29 cellular contexts compared by ENCODE assay signal in the genomic region with DNA sequence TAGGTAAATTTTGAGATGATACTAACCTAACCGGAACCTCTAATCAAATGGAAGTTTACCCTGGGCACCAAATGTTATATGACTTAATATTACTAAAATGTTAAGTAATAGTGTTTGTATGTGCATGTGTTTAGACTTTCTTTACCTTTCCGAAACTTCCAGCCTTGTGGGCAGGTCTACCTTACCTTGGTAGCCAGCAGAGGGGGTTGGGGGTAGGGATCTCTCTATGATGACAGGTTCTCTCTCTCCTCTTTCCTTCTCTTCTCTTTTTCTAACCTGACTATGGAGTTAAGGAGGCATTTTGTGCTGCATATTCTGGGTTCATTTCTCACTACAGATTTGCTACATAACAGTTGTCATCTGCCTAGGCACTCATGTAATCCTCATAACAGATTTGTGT.
"Had no signal": no experiment of that assay in that cellular context is flagged by ENCODE, and none has a peak within 500 bp of the region (broad histone marks: within the 10 kb centered on the region; RNA-seq: fewer than 3 reads in every experiment).

No MANE protein-coding gene starts in this region.

- H3K4me3 Mint-ChIP-seq: activated CD8-positive, alpha-beta T cell treated with anti-CD3 and anti-CD28 coated beads, Interleukin-2, amount 10 ng/mL, durations not matched to agents 7 days and 5 days; activated naive CD4-positive, alpha-beta T cell treated with anti-CD3 and anti-CD28 coated beads, Interleukin-2, amount 50 U/mL, for 24 hours; activated naive CD8-positive, alpha-beta T cell treated with anti-CD3 and anti-CD28 coated beads, Interleukin-2, amount 50 U/mL, for 24 hours; activated T-helper 1 cell treated with anti-CD3 and anti-CD28 coated beads, Interleukin-12 subunit alpha, Interleukin-12 subunit beta, Interleukin-2, Interleukin-4 antibody, amounts not matched to agents 30 ng/mL and 10 ng/mL and 1 ng/mL, durations not matched to agents 14 hours and 24 hours and 36 hours had no signal

- H3K27ac Mint-ChIP-seq: activated CD8-positive, alpha-beta T cell treated with anti-CD3 and anti-CD28 coated beads, Interleukin-2, amount 10 ng/mL, durations not matched to agents 7 days and 5 days; activated naive CD4-positive, alpha-beta T cell treated with anti-CD3 and anti-CD28 coated beads, Interleukin-2, amount 50 U/mL, for 24 hours; activated naive CD8-positive, alpha-beta T cell treated with anti-CD3 and anti-CD28 coated beads, Interleukin-2, amount 50 U/mL, for 24 hours; activated T-helper 1 cell treated with anti-CD3 and anti-CD28 coated beads, Interleukin-12 subunit alpha, Interleukin-12 subunit beta, Interleukin-2, Interleukin-4 antibody, amounts not matched to agents 30 ng/mL and 10 ng/mL and 1 ng/mL, durations not matched to agents 14 hours and 24 hours and 36 hours had no signal

- H3K4me3 ChIP-seq: ascending aorta, body of pancreas, Peyer's patch, SJSA1 had no signal

- H3K9me3 Mint-ChIP-seq: activated naive CD4-positive, alpha-beta T cell treated with anti-CD3 and anti-CD28 coated beads, Interleukin-2, amount 50 U/mL, for 24 hours; activated naive CD8-positive, alpha-beta T cell treated with anti-CD3 and anti-CD28 coated beads, Interleukin-2, amount 50 U/mL, for 24 hours; activated T-helper 1 cell treated with anti-CD3 and anti-CD28 coated beads, Interleukin-12 subunit alpha, Interleukin-12 subunit beta, Interleukin-2, Interleukin-4 antibody, amounts not matched to agents 30 ng/mL and 10 ng/mL and 1 ng/mL, durations not matched to agents 14 hours and 24 hours and 36 hours had no signal

- H3K27me3 Mint-ChIP-seq: activated naive CD8-positive, alpha-beta T cell treated with anti-CD3 and anti-CD28 coated beads, Interleukin-2, amount 50 U/mL, for 24 hours had no signal

- H3K27ac ChIP-seq: ascending aorta, body of pancreas, Peyer's patch, RWPE1, SJSA1 had no signal

- DNase-seq: activated CD4-positive, alpha-beta T cell treated with anti-CD3 and anti-CD28 coated beads for 48 hours; activated CD4-positive, alpha-beta T cell treated with anti-CD3 and anti-CD28 coated beads, Interleukin-2, amount 50 U/mL, for 4 hours; activated CD4-positive, CD25-positive, alpha-beta regulatory T cell treated with anti-CD3 and anti-CD28 coated beads, Interleukin-2, amount 50 U/mL, for 72 hours; activated CD8-positive, alpha-beta memory T cell treated with anti-CD3 and anti-CD28 coated beads, Interleukin-2, amount 50 U/mL, for 48 hours; activated CD8-positive, alpha-beta T cell treated with anti-CD3 and anti-CD28 coated beads, Interleukin-2, amount 10 ng/mL, durations not matched to agents 7 days and 5 days; activated effector memory CD4-positive, alpha-beta T cell treated with Interleukin-2 at 50 U/mL for 16 hours; activated naive CD4-positive, alpha-beta T cell; activated naive CD8-positive, alpha-beta T cell treated with anti-CD3 and anti-CD28 coated beads, Interleukin-2, amount 50 U/mL, for 24 hours; activated T-cell treated with anti-CD3 and anti-CD28 coated beads, Interleukin-2, amount 50 U/mL, for 1 hour; amniotic stem cell; body of pancreas; central memory CD4-positive, alpha-beta T cell; Kasumi-1; NCI-H1048; NCI-H187 treated with DMSO at 0.1 percent for 48 hours; NCI-H2081 treated with DMSO at 0.1 percent for 48 hours; NCI-H2171; NCI-H446 treated with DMSO at 0.1 percent for 48 hours; NCI-H524 treated with DMSO at 0.1 percent for 48 hours; NCI-H82; Peyer's patch; Right ventricle myocardium superior; SW 1271 had no signal

- H3K27me3 ChIP-seq: ascending aorta, body of pancreas, Peyer's patch, SJSA1 had no signal

- H3K36me3 ChIP-seq: ascending aorta, Peyer's patch, SJSA1 had no signal

- H3K36me3 Mint-ChIP-seq: activated naive CD4-positive, alpha-beta T cell treated with anti-CD3 and anti-CD28 coated beads, Interleukin-2, amount 50 U/mL, for 24 hours had no signal

- ATAC-seq: activated CD8-positive, alpha-beta T cell treated with anti-CD3 and anti-CD28 coated beads, Interleukin-2, amount 10 ng/mL, durations not matched to agents 7 days and 5 days; activated naive CD8-positive, alpha-beta T cell treated with anti-CD3 and anti-CD28 coated beads, Interleukin-2, amount 50 U/mL, for 24 hours; body of pancreas; SK-N-SH treated with all-trans-retinoic acid at 6 μM for 48 hours had no signal

- H3K4me1 Mint-ChIP-seq: activated naive CD4-positive, alpha-beta T cell treated with anti-CD3 and anti-CD28 coated beads, Interleukin-2, amount 50 U/mL, for 24 hours; activated naive CD8-positive, alpha-beta T cell treated with anti-CD3 and anti-CD28 coated beads, Interleukin-2, amount 50 U/mL, for 24 hours had no signal

- H3K9me3 ChIP-seq: ascending aorta, body of pancreas, Peyer's patch, SJSA1 had no signal

- H3K4me1 ChIP-seq: ascending aorta, Peyer's patch had no signal
